In the genomic region with DNA sequence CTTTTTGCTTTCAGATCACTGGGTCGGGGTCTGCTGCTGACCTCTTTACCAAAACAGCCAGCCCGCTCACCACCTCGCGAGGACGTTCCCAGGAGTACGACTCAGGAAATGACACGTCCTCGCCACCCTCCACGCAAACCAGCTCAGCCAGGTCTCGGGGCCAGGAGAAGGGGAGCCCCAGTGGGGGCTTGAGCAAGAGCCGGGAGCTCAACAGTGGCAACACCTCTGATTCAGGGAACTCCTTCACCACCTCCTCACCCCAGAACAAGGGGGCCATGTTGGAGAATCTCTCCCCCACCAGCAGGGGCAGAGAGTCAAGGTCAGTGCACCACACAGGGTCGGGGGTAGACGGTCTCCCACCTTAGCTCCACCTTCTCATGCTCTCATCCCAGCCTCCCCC, we compare ENCODE assay signal across 24 cellular contexts. TPM values are rescaled to one million over a fixed set of nuclear protein-coding genes. Genes with fewer than 3 reads are reported as not detected.
"Had no signal": no experiment of that assay in that cellular context is flagged by ENCODE, and none has a peak within 500 bp of the region (broad histone marks: within the 10 kb centered on the region; RNA-seq: fewer than 3 reads in every experiment).

No MANE protein-coding gene starts in this region.

- H3K4me3 Mint-ChIP-seq: activated CD4-positive, alpha-beta T cell treated with anti-CD3 and anti-CD28 coated beads, Interleukin-2, amount 10 ng/mL, durations not matched to agents 7 days and 5 days; activated CD8-positive, alpha-beta T cell treated with anti-CD3 and anti-CD28 coated beads, Interleukin-2, amount 10 ng/mL, durations not matched to agents 7 days and 5 days; activated naive CD4-positive, alpha-beta T cell treated with anti-CD3 and anti-CD28 coated beads, Interleukin-2, amount 50 U/mL, for 24 hours; activated T-helper 1 cell treated with anti-CD3 and anti-CD28 coated beads, Interleukin-12 subunit alpha, Interleukin-12 subunit beta, Interleukin-2, Interleukin-4 antibody, amounts not matched to agents 30 ng/mL and 10 ng/mL and 1 ng/mL, durations not matched to agents 14 hours and 24 hours and 36 hours; natural killer cell treated with Interleukin-12 subunit alpha and Interleukin-12 subunit beta and Interleukin-15 and Interleukin-18, amount 100 ng/mL, for 72 hours; stimulated activated memory B cell treated with anti-CD40 and anti-IgM and Interleukin-4, amounts not matched to agents 10 μg/mL and 1 μg/mL and 100 μg/mL, for 72 hours had no signal

- H2AFZ ChIP-seq: parathyroid adenoma had no signal

- H3K79me2 ChIP-seq: parathyroid adenoma had no signal

- H3K36me3 ChIP-seq: cardiac muscle cell, thoracic aorta, upper lobe of left lung had no signal

- H3K27me3 ChIP-seq: body of pancreas, cardiac muscle cell, foreskin keratinocyte, upper lobe of left lung had no signal

- H3K27ac ChIP-seq: body of pancreas, cardiac muscle cell, foreskin keratinocyte, parathyroid adenoma, thoracic aorta, upper lobe of left lung, VCaP had no signal

- H3K9me3 ChIP-seq: body of pancreas, thoracic aorta, upper lobe of left lung had no signal

- H3K4me3 ChIP-seq: body of pancreas, cardiac muscle cell, thoracic aorta, upper lobe of left lung had no signal

- DNase-seq: activated CD4-positive, alpha-beta T cell treated with anti-CD3 and anti-CD28 coated beads, Interleukin-2, amount 10 ng/mL, durations not matched to agents 7 days and 5 days; activated CD4-positive, CD25-positive, alpha-beta regulatory T cell treated with anti-CD3 and anti-CD28 coated beads, Interleukin-2, amount 50 U/mL, for 72 hours; activated CD8-positive, alpha-beta T cell treated with anti-CD3 and anti-CD28 coated beads, Interleukin-2, amount 10 ng/mL, durations not matched to agents 7 days and 5 days; activated gamma-delta T cell; anterior cingulate cortex; body of pancreas; cortex of kidney; foreskin keratinocyte; islet precursor cell; left cardiac atrium; small intestine; stimulated activated CD4-positive, alpha-beta T cell treated with anti-CD3 and anti-CD28 coated beads, Interleukin-2, amount 100 ng/mL, for 24 hours had no signal

- ATAC-seq: activated CD8-positive, alpha-beta T cell treated with anti-CD3 and anti-CD28 coated beads, Interleukin-2, amount 10 ng/mL, durations not matched to agents 7 days and 5 days; body of pancreas; foreskin keratinocyte; left cardiac atrium; sciatic nerve; stimulated activated memory B cell treated with anti-CD40 and anti-IgM and Interleukin-4, amounts not matched to agents 10 μg/mL and 1 μg/mL and 100 μg/mL, for 72 hours had no signal

- H3K27ac Mint-ChIP-seq: activated CD4-positive, alpha-beta T cell treated with anti-CD3 and anti-CD28 coated beads, Interleukin-2, amount 10 ng/mL, durations not matched to agents 7 days and 5 days; activated CD8-positive, alpha-beta T cell treated with anti-CD3 and anti-CD28 coated beads, Interleukin-2, amount 10 ng/mL, durations not matched to agents 7 days and 5 days; activated naive CD4-positive, alpha-beta T cell treated with anti-CD3 and anti-CD28 coated beads, Interleukin-2, amount 50 U/mL, for 24 hours; activated T-helper 1 cell treated with anti-CD3 and anti-CD28 coated beads, Interleukin-12 subunit alpha, Interleukin-12 subunit beta, Interleukin-2, Interleukin-4 antibody, amounts not matched to agents 30 ng/mL and 10 ng/mL and 1 ng/mL, durations not matched to agents 14 hours and 24 hours and 36 hours; natural killer cell treated with Interleukin-12 subunit alpha and Interleukin-12 subunit beta and Interleukin-15 and Interleukin-18, amount 100 ng/mL, for 72 hours; stimulated activated memory B cell treated with anti-CD40 and anti-IgM and Interleukin-4, amounts not matched to agents 10 μg/mL and 1 μg/mL and 100 μg/mL, for 72 hours had no signal

- H3K4me1 Mint-ChIP-seq: activated CD4-positive, alpha-beta T cell treated with anti-CD3 and anti-CD28 coated beads, Interleukin-2, amount 10 ng/mL, durations not matched to agents 7 days and 5 days; activated naive CD4-positive, alpha-beta T cell treated with anti-CD3 and anti-CD28 coated beads, Interleukin-2, amount 50 U/mL, for 24 hours; stimulated activated memory B cell treated with anti-CD40 and anti-IgM and Interleukin-4, amounts not matched to agents 10 μg/mL and 1 μg/mL and 100 μg/mL, for 72 hours had no signal

- H3K4me1 ChIP-seq: body of pancreas, foreskin keratinocyte, parathyroid adenoma, upper lobe of left lung had no signal

- H3K9me3 Mint-ChIP-seq: activated CD4-positive, alpha-beta T cell treated with anti-CD3 and anti-CD28 coated beads, Interleukin-2, amount 10 ng/mL, durations not matched to agents 7 days and 5 days; natural killer cell treated with Interleukin-12 subunit alpha and Interleukin-12 subunit beta and Interleukin-15 and Interleukin-18, amount 100 ng/mL, for 72 hours had no signal

- H3K27me3 Mint-ChIP-seq: activated CD4-positive, alpha-beta T cell treated with anti-CD3 and anti-CD28 coated beads, Interleukin-2, amount 10 ng/mL, durations not matched to agents 7 days and 5 days had no signal

- H3K36me3 Mint-ChIP-seq: activated naive CD4-positive, alpha-beta T cell treated with anti-CD3 and anti-CD28 coated beads, Interleukin-2, amount 50 U/mL, for 24 hours; natural killer cell treated with Interleukin-12 subunit alpha and Interleukin-12 subunit beta and Interleukin-15 and Interleukin-18, amount 100 ng/mL, for 72 hours; stimulated activated memory B cell treated with anti-CD40 and anti-IgM and Interleukin-4, amounts not matched to agents 10 μg/mL and 1 μg/mL and 100 μg/mL, for 72 hours had no signal

- H3K9ac ChIP-seq: parathyroid adenoma had no signal

- FAIRE-seq: endometrium, small intestine had no signal

RNA-seq across cellular contexts. Expression of gene HSPB8, which starts 33.4 kb away (rescaled TPM):
- total RNA-seq: activated CD4-positive, alpha-beta T cell treated with anti-CD3 and anti-CD28 coated beads, Interleukin-2, amount 10 ng/mL, durations not matched to agents 7 days and 5 days; activated CD8-positive, alpha-beta T cell treated with anti-CD3 and anti-CD28 coated beads, Interleukin-2, amount 10 ng/mL, durations not matched to agents 7 days and 5 days; activated T-helper 1 cell treated with anti-CD3 and anti-CD28 coated beads, Interleukin-12 subunit alpha, Interleukin-12 subunit beta, Interleukin-2, Interleukin-4 antibody, amounts not matched to agents 30 ng/mL and 10 ng/mL and 1 ng/mL, durations not matched to agents 14 hours and 24 hours and 36 hours; natural killer cell treated with Interleukin-12 subunit alpha and Interleukin-12 subunit beta and Interleukin-15 and Interleukin-18, amount 100 ng/mL, for 72 hours; T-helper 2 cell treated with Interferon-gamma antibody and Interleukin-4, amounts not matched to agents 100 ng/mL and 5 ng/mL, for 36 hours had no signal
